17 cellular contexts compared by ENCODE assay signal in genomic region chr1:67230539-67230938, GRCh38.
"Had no signal": no experiment of that assay in that cellular context is flagged by ENCODE, and none has a peak within 500 bp of the region (broad histone marks: within the 10 kb centered on the region; RNA-seq: fewer than 3 reads in every experiment).

No MANE protein-coding gene starts in this region.

- DNase-seq: activated CD4-positive, alpha-beta T cell treated with anti-CD3 and anti-CD28 coated beads, Interleukin-2, amount 50 U/mL, for 1 hour; activated CD8-positive, alpha-beta memory T cell treated with anti-CD3 and anti-CD28 coated beads for 24 hours; activated naive CD4-positive, alpha-beta T cell treated with anti-CD3 and anti-CD28 coated beads, Interleukin-2, amount 10 ng/mL, durations not matched to agents 7 days and 5 days; dorsolateral prefrontal cortex; foreskin melanocyte; head of caudate nucleus; left colon; naive thymus-derived CD4-positive, alpha-beta T cell; retina; stimulated activated CD4-positive, alpha-beta T cell treated with anti-CD3 and anti-CD28 coated beads, Interleukin-12 subunit alpha, Interleukin-12 subunit beta, amount 100 ng/mL, for 4 hours; stimulated activated CD4-positive, alpha-beta T cell treated with anti-CD3 and anti-CD28 coated beads, Interleukin-2, amount 100 ng/mL, for 24 hours; stimulated activated naive B cell treated with anti-CD40 and anti-IgM and Interleukin-4, amounts not matched to agents 10 μg/mL and 1 μg/mL and 100 μg/mL, for 72 hours had no signal

- H2AFZ ChIP-seq: parathyroid adenoma had no signal

- H3K79me2 ChIP-seq: parathyroid adenoma had no signal

- H3K4me1 ChIP-seq: parathyroid adenoma had no signal

- ATAC-seq: left colon; naive thymus-derived CD4-positive, alpha-beta T cell; stimulated activated naive B cell treated with anti-CD40 and anti-IgM and Interleukin-4, amounts not matched to agents 10 μg/mL and 1 μg/mL and 100 μg/mL, for 72 hours; WTC11 had no signal

- H3K27ac ChIP-seq: dorsolateral prefrontal cortex, parathyroid adenoma had no signal

- FAIRE-seq: astrocyte, TTC549 had no signal

- H3K4me3 ChIP-seq: dorsolateral prefrontal cortex, lung had no signal
